Comparison of ENCODE assay signal across 8 cellular contexts in the genomic region with DNA sequence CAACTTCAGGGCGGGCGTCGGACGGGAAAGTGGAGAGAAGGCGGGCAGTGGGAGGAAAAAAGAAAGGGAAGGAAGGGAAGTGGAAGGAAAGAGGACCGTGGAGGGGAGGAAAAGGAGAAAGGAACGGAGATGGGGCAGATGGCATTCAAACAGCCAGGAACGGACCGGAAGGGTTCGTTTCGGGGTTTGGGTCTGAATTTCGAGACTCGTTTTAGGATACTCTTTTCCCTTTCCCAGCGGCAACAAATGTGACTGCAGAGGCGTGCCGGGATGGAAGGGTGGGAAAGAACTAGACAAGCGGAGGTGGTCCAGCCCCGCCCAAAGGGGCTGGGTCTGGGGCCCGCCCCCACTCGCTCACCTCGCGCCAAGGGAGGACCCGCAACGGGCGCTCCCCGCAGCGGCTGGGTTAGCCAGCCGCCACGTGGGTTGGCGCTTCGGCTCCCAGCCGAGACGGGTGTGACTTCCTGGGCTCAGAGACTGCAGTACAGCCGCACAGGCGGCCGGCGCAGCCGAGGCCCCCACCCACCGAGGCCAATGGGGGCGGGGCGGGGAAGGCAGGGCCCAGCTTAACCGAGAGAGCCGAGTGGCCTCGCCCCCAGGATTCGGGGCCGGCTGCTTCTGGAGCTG. TPM values are rescaled to one million over a fixed set of nuclear protein-coding genes. Genes with fewer than 3 reads are reported as not detected.
DNase-seq lines count a peak whose midpoint lies in the region; ATAC-seq and TF ChIP-seq lines count a peak whose summit lies in the region.

No MANE protein-coding gene starts in this region.

- TF ChIP-seq CTCF in fibroblast of pulmonary artery (IDR thresholded peaks at IDR 0.05; ENCODE audit: low read length, missing control alignments) (no peak), uterus (IDR thresholded peaks at IDR 0.05) (peak in 1 of 4 experiments; percentile 6)

- H3K9me3 ChIP-seq in muscle layer of duodenum (ENCODE audit: control insufficient read depth in 1 of 2, low read length in 2 of 2): no peaks in the 10 kb centered on the region
- H3K9me3 ChIP-seq in uterus: no peaks in the 10 kb centered on the region

- intact Hi-C loops in uterus (cut with DNase I; ENCODE audit: low total_unique reads): no loop called here

- H3K27me3 ChIP-seq in muscle layer of duodenum (ENCODE audit: low read depth, low read length) (peaks cover 39% of the 10 kb centered on the region), uterus (peaks cover 0 to 9% of the 10 kb centered on the region in 2 donors)

- H3K27ac ChIP-seq in muscle layer of duodenum (ENCODE audit: low read length) (peak overlapping the region; percentile 69), uterus (peak overlapping the region; percentile 77)

- DNase-seq in AG20443 (ENCODE audit: low spot score) (peak; percentile 87), NCI-H510A treated with DMSO at 0.1 percent for 48 hours (lab: John Stamatoyannopoulos, UW) (peak; percentile 65), fibroblast of pulmonary artery (ENCODE audit: low read depth) (peak; percentile 95), uterus (peak; percentile 51 to 83)
- DNase-seq in activated T-cell treated with anti-CD3 and anti-CD28 coated beads, Interleukin-2, amount 50 U/mL, for 1 hour: peak; percentile 23

- peak in 1 of 2 donors; percentile 31 for TF ChIP-seq POLR2A in uterus (IDR thresholded peaks at IDR 0.05)

- ATAC-seq in GM18867 (IDR thresholded peaks at IDR 0.05; ENCODE audit: unreplicated experiment) (peak; percentile 76), HG03066 (IDR thresholded peaks at IDR 0.05; ENCODE audit: low read depth, unreplicated experiment) (peak; percentile 27)

- H3K36me3 ChIP-seq in muscle layer of duodenum (ENCODE audit: control insufficient read depth in 1 of 2, insufficient read depth in 2 of 2, low read length in 2 of 2) (peaks cover 0 to 21% of the 10 kb centered on the region in 2 donors), uterus (no peaks in the 10 kb centered on the region)

- H3K4me3 ChIP-seq in fibroblast of pulmonary artery (replicated peaks; ENCODE audit: low read depth, low read length): peak overlapping the region; percentile 85
- H3K4me3 ChIP-seq in muscle layer of duodenum (ENCODE audit: low read depth in 1 of 2, low read length in 2 of 2): peak overlapping the region; percentile 70 to 76
- peak overlapping the region; percentile 35 to 46 for H3K4me3 ChIP-seq in uterus

- H3K4me1 ChIP-seq in muscle layer of duodenum (ENCODE audit: control insufficient read depth in 1 of 2, insufficient read depth in 2 of 2, low read length in 2 of 2) (peaks cover 0 to 31% of the 10 kb centered on the region in 2 donors), uterus (no peaks in the 10 kb centered on the region)

RNA-seq across cellular contexts. Expression of a gene that starts 2.7 kb away (rescaled TPM):
- 100 to 1,000 TPM in 1 of 4 donors, 10 to 100 TPM in 3; 53.0 to 833 (median 65.1) TPM for total RNA-seq in uterus

Comparison
In these comparisons a context has a peak if more than half of its experiments do, and no peak if none do; other contexts are left out.
1. Peak in every context shown above with its lines: DNase-seq, ATAC-seq, H3K4me3 ChIP-seq and H3K27ac ChIP-seq.
2. DNase-seq: peak in every context shown above with its lines; median percentile 95 in fibroblast of pulmonary artery; 87 in AG20443; 67 in uterus; 65 in NCI-H510A treated with DMSO at 0.1 percent for 48 hours; 23 in activated T-cell treated with anti-CD3 and anti-CD28 coated beads, Interleukin-2, amount 50 U/mL, for 1 hour.